Comparison of ENCODE assay signal across 24 cellular contexts in the genomic region with DNA sequence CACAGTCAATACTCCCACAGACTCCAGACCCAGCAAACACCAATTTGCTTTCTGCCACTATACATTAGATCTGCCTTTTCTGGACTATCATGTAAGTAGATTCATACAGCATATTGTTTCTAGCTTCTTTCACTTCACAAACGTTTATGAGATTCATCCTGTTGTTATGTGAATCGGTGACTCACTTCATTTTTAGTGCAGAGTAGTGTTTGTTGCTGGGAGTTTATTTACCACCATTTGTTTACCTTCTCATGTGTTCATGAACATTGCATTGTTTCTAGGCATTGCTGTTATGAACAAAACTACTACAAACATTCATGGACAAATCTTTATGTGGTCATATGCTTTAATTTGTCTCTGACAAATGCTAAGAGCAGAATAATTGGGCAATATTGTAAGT.
"Had no signal": no experiment of that assay in that cellular context is flagged by ENCODE, and none has a peak within 500 bp of the region (broad histone marks: within the 10 kb centered on the region; RNA-seq: fewer than 3 reads in every experiment).

No MANE protein-coding gene starts in this region.

- H3K27ac ChIP-seq: colonic mucosa, PC-9 had no signal

- H3K4me2 ChIP-seq: PC-9 had no signal

- H3K9me3 ChIP-seq: colonic mucosa had no signal

- H3K4me1 ChIP-seq: colonic mucosa had no signal

- FAIRE-seq: TTC549 had no signal

- DNase-seq: activated B cell treated with CpG ODN at 0.5 μM for 24 hours; activated CD4-positive, alpha-beta T cell treated with anti-CD3 and anti-CD28 coated beads for 1 hour; activated CD4-positive, alpha-beta T cell treated with anti-CD3 and anti-CD28 coated beads, Interleukin-2, amount 10 ng/mL, durations not matched to agents 24 days and 14 days; activated CD4-positive, alpha-beta T cell treated with anti-CD3 and anti-CD28 coated beads, Interleukin-2, amount 50 U/mL, for 48 hours; activated CD8-positive, alpha-beta memory T cell treated with anti-CD3 and anti-CD28 coated beads, Interleukin-2, amount 10 ng/mL, durations not matched to agents 7 days and 5 days; activated effector memory CD4-positive, alpha-beta T cell treated with anti-CD3 and anti-CD28 coated beads, Interleukin-2, amount 50 U/mL, for 16 hours; activated naive CD4-positive, alpha-beta T cell treated with Interleukin-2 at 50 U/mL for 16 hours; activated naive CD8-positive, alpha-beta T cell treated with anti-CD3 and anti-CD28 coated beads, Interleukin-2, amount 50 U/mL, for 24 hours; activated T-cell treated with anti-CD3 and anti-CD28 coated beads, Interleukin-2, amount 50 U/mL, for 24 hours; colonic mucosa; Karpas-422; NCI-H1092; NCI-H1417; NCI-H1930; NCI-H2107; NCI-H345; NCI-H510A; NCI-H69; PC-9; SHP77 treated with DMSO at 0.1 percent for 48 hours; T-helper 2 cell; T1000 had no signal

- H3K4me3 ChIP-seq: colonic mucosa, PC-9 had no signal

- H2AFZ ChIP-seq: PC-9 had no signal

- ATAC-seq: activated CD8-positive, alpha-beta memory T cell treated with anti-CD3 and anti-CD28 coated beads, Interleukin-2, amount 10 ng/mL, durations not matched to agents 7 days and 5 days; activated naive CD4-positive, alpha-beta T cell treated with anti-CD3 and anti-CD28 coated beads, Interleukin-2, amount 50 U/mL, for 72 hours; activated naive CD8-positive, alpha-beta T cell treated with anti-CD3 and anti-CD28 coated beads, Interleukin-2, amount 50 U/mL, for 24 hours had no signal

- H3K36me3 ChIP-seq: colonic mucosa had no signal
